ENCODE assay signal across 10 cellular contexts in genomic region chr1:44616991-44617702, GRCh38. TPM values are rescaled to one million over a fixed set of nuclear protein-coding genes. Genes with fewer than 3 reads are reported as not detected.
A peak's percentile ranks its signal among the peaks of the same experiment; 100 is the strongest.
DNase-seq lines count a peak whose midpoint lies in the region; ATAC-seq and TF ChIP-seq lines count a peak whose summit lies in the region.
"Had no signal": no experiment of that assay in that cellular context is flagged by ENCODE, and none has a peak within 500 bp of the region (broad histone marks: within the 10 kb centered on the region; RNA-seq: fewer than 3 reads in every experiment).

No MANE protein-coding gene starts in this region.

- H3K36me3 Mint-ChIP-seq in endodermal cell (ENCODE audit: low read depth): no peaks in the 10 kb centered on the region

- no peaks in the 10 kb centered on the region for H3K9me3 ChIP-seq in endodermal cell (ENCODE audit: control insufficient read depth, low read length)
- H3K9me3 ChIP-seq in right lobe of liver: no peaks in the 10 kb centered on the region
- no peaks in the 10 kb centered on the region for H3K9me3 ChIP-seq in thyroid gland

- TF ChIP-seq CTCF in endodermal cell (conservative IDR thresholded peaks at IDR 0.05): no peak
- TF ChIP-seq CTCF in right lobe of liver (IDR thresholded peaks at IDR 0.05): no peak
- TF ChIP-seq CTCF in thyroid gland (IDR thresholded peaks at IDR 0.05): no peak
- TF ChIP-seq CTCF in lower leg skin (IDR thresholded peaks at IDR 0.05): no peak

- H3K4me3 ChIP-seq in endodermal cell (ENCODE audit: low read length): peak overlapping the region; percentile 49
- H3K4me3 ChIP-seq in right lobe of liver: peak overlapping the region in 2 of 3 donors; percentile 9 to 14
- H3K4me3 ChIP-seq in thyroid gland (replicated peaks in 1 of 3): peak overlapping the region in 2 of 3 donors; percentile 4 to 24
- no peak overlapping the region for H3K4me3 ChIP-seq in lower leg skin (ENCODE audit: low read depth, poor library complexity, severe bottlenecking)

- H3K27me3 Mint-ChIP-seq in endodermal cell (ENCODE audit: insufficient read depth): peaks cover 47% of the 10 kb centered on the region

- WGBS in endodermal cell (ENCODE audit: insufficient coverage in 1 of 2, insufficient read length in 1 of 2), 2 experiments: 10 to 11% methylated on average over 15 to 63 of the region's 63 CpGs
- 7% methylated on average over 26 of the region's 63 CpGs for WGBS in right lobe of liver (ENCODE audit: insufficient coverage, low coverage, low lambda C conversion rate, missing lambda C conversion rate)
- 22 to 24% methylated on average over 29 to 63 of the region's 63 CpGs for WGBS in thyroid gland, 2 donors
- WGBS in lower leg skin, 2 donors: 12 to 30% methylated on average over 63 of the region's 63 CpGs

- intact Hi-C loops in right lobe of liver (cut with DNase I) (no loop called here), thyroid gland (cut with DNase I) (no loop called here), lower leg skin (cut with DNase I; ENCODE audit: low total_unique reads) (no loop called here)

- H3K27ac ChIP-seq in endodermal cell (ENCODE audit: low read depth, low read length): no peak overlapping the region
- no peak overlapping the region for H3K27ac ChIP-seq in right lobe of liver
- H3K27ac ChIP-seq in thyroid gland: no peak overlapping the region

- no peaks in the 10 kb centered on the region for H3K36me3 ChIP-seq in endodermal cell (ENCODE audit: control insufficient read depth, insufficient read depth, low read length)
- no peaks in the 10 kb centered on the region for H3K36me3 ChIP-seq in right lobe of liver
- no peaks in the 10 kb centered on the region for H3K36me3 ChIP-seq in thyroid gland

- peak; percentile 17 for DNase-seq in NCI-H226
- peak; percentile 69 for DNase-seq in endodermal cell
- peak; percentile 60 to 67 (median 60) for DNase-seq in right lobe of liver
- DNase-seq in thyroid gland: peak in 1 of 2 donors; percentile 8
- no peak for DNase-seq in RPMI8226
- no peak for DNase-seq in cerebellar nuclear complex (lab: John Stamatoyannopoulos, UW)
- no peak for DNase-seq in lower leg skin (ENCODE audit: low spot score in 2 of 2)
- no peak for DNase-seq in NCI-H1105 (lab: John Stamatoyannopoulos, UW)

- peaks cover 36% of the 10 kb centered on the region for H3K27me3 ChIP-seq in endodermal cell (ENCODE audit: control insufficient read depth, insufficient read depth, low read length, poor library complexity, severe bottlenecking)
- no peaks in the 10 kb centered on the region for H3K27me3 ChIP-seq in right lobe of liver
- no peaks in the 10 kb centered on the region for H3K27me3 ChIP-seq in thyroid gland

- ATAC-seq in right lobe of liver: peak; percentile 57 to 82 (median 73)

- no peaks in the 10 kb centered on the region for H3K9me3 Mint-ChIP-seq in endodermal cell
- H3K9me3 Mint-ChIP-seq: T-helper 1 cell treated with Interleukin-12 subunit alpha and Interleukin-12 subunit beta and Interleukin-4 antibody, amounts not matched to agents 30 μg/mL and 1 μg/mL, for 36 hours had no signal

- H3K9ac ChIP-seq in endodermal cell (ENCODE audit: extremely low read depth, low read length, poor library complexity, severe bottlenecking): no peak overlapping the region

- H3K4me3 Mint-ChIP-seq in endodermal cell: peak overlapping the region; percentile 48
- H3K4me3 Mint-ChIP-seq: T-helper 1 cell treated with Interleukin-12 subunit alpha and Interleukin-12 subunit beta and Interleukin-4 antibody, amounts not matched to agents 30 μg/mL and 1 μg/mL, for 36 hours had no signal

- H3K4me1 Mint-ChIP-seq in endodermal cell: peaks cover 22% of the 10 kb centered on the region

- TF ChIP-seq POLR2A in right lobe of liver (IDR thresholded peaks at IDR 0.05) (no peak), thyroid gland (IDR thresholded peaks at IDR 0.05) (no peak), lower leg skin (IDR thresholded peaks at IDR 0.05) (no peak)

- no peak overlapping the region for H3K27ac Mint-ChIP-seq in endodermal cell
- H3K27ac Mint-ChIP-seq: T-helper 1 cell treated with Interleukin-12 subunit alpha and Interleukin-12 subunit beta and Interleukin-4 antibody, amounts not matched to agents 30 μg/mL and 1 μg/mL, for 36 hours had no signal

- H3K4me1 ChIP-seq in endodermal cell (ENCODE audit: control insufficient read depth, insufficient read depth, low read length) (no peaks in the 10 kb centered on the region), right lobe of liver (peaks cover 0 to 7% (median 0%) of the 10 kb centered on the region in 4 donors), thyroid gland (peaks cover 4 to 9% of the 10 kb centered on the region in 2 donors)

RNA-seq across cellular contexts. Expression of gene TMEM53, which starts 57.1 kb away (rescaled TPM):
- total RNA-seq in endodermal cell (10 to 100 TPM; 10.2 to 10.8 TPM), right lobe of liver (10 to 100 TPM; 15.8 to 31.0 (median 24.5) TPM), thyroid gland (10 to 100 TPM in 1 of 4 donors, 1 to 10 TPM in 3; 3.9 to 10.4 (median 8.0) TPM), lower leg skin (10 to 100 TPM in 2 of 4 donors, 1 to 10 TPM in 2; 5.2 to 23.4 (median 9.9) TPM)
- polyA plus RNA-seq in endodermal cell (2013, experiment 1 of 2): 8.4 TPM
- polyA plus RNA-seq in endodermal cell (2013, experiment 2 of 2): 10.2 TPM

RNA-seq across cellular contexts. Expression of gene ARMH1, which starts 57.4 kb away (rescaled TPM):
- total RNA-seq in endodermal cell: 1 to 10 TPM; 3.9 to 6.3 TPM
- 6.3 TPM for polyA plus RNA-seq in endodermal cell (2013, experiment 1 of 2)
- 3.6 TPM for polyA plus RNA-seq in endodermal cell (2013, experiment 2 of 2)
- 10 to 100 TPM in 2 of 6 experiments, 1 to 10 TPM in 4; 2.7 to 18.4 (median 5.2) TPM for total RNA-seq in right lobe of liver
- 1 to 10 TPM in 2 of 4 donors, not detected in 2; 1.3 to 1.9 TPM for total RNA-seq in thyroid gland
- 1 to 10 TPM in 1 of 4 donors, not detected in 3; 2.7 TPM for total RNA-seq in lower leg skin
- total RNA-seq: pulmonary artery endothelial cell had no signal

Comparison
In these comparisons a context has a peak if more than half of its experiments do, and no peak if none do; other contexts are left out.
1. DNase-seq: peak in NCI-H226 (single experiment), endodermal cell (single experiment) and right lobe of liver (3 of 3); none in RPMI8226 (single experiment), cerebellar nuclear complex (0 of 2), lower leg skin (0 of 2) and NCI-H1105 (single experiment).